Comparison of ENCODE assay signal across 22 cellular contexts in genomic region chr18:58299936-58300335, GRCh38.
DNase-seq lines count a peak whose midpoint lies in the region; ATAC-seq and TF ChIP-seq lines count a peak whose summit lies in the region.
"Had no signal": no experiment of that assay in that cellular context is flagged by ENCODE, and none has a peak within 500 bp of the region (broad histone marks: within the 10 kb centered on the region; RNA-seq: fewer than 3 reads in every experiment).

No MANE protein-coding gene starts in this region.

- H3K27ac ChIP-seq in OCI-LY3 (ENCODE audit: low read length) (no peak overlapping the region), hepatocyte (peak overlapping the region; percentile 2), right lobe of liver (no peak overlapping the region), osteoblast (ENCODE audit: low read depth, low read length) (no peak overlapping the region)

- no peak overlapping the region for H3K9ac ChIP-seq in OCI-LY3 (ENCODE audit: low read length)

- TF ChIP-seq POLR2A in right lobe of liver (IDR thresholded peaks at IDR 0.05), result no peak

- H3K4me3 ChIP-seq in OCI-LY3 (ENCODE audit: low read length), result 0 out of 2 replicates have a peak overlapping the region, but pooled peaks have one; percentile 40
- no peak overlapping the region for H3K4me3 ChIP-seq in hepatocyte
- no peak overlapping the region for H3K4me3 ChIP-seq in right lobe of liver
- H3K4me3 ChIP-seq in osteoblast (ENCODE audit: insufficient read depth, low read length), result no peak overlapping the region

- H3K4me3 Mint-ChIP-seq in stimulated activated memory B cell treated with anti-CD40 and anti-IgM and Interleukin-4, amounts not matched to agents 10 μg/mL and 1 μg/mL and 100 μg/mL, for 72 hours, result no peak overlapping the region
- H3K4me3 Mint-ChIP-seq: CD4-positive, alpha-beta T cell had no signal

- H3K27me3 ChIP-seq in OCI-LY3 (ENCODE audit: low read depth, low read length), result no peaks in the 10 kb centered on the region
- H3K27me3 ChIP-seq in hepatocyte, result no peaks in the 10 kb centered on the region
- no peaks in the 10 kb centered on the region for H3K27me3 ChIP-seq in right lobe of liver
- no peaks in the 10 kb centered on the region for H3K27me3 ChIP-seq in osteoblast (ENCODE audit: insufficient read depth, low read length)
- H3K27me3 ChIP-seq: BE2C had no signal

- H3K9me2 ChIP-seq in hepatocyte (replicated peaks; ENCODE audit: insufficient read depth), result no peaks in the 10 kb centered on the region

- ATAC-seq in left ventricle myocardium superior (peak; percentile 14), left cardiac atrium (no peak), GM19463 (IDR thresholded peaks at IDR 0.05; ENCODE audit: unreplicated experiment) (no peak), right lobe of liver (no peak)
- ATAC-seq in stimulated activated memory B cell treated with anti-CD40 and anti-IgM and Interleukin-4, amounts not matched to agents 10 μg/mL and 1 μg/mL and 100 μg/mL, for 72 hours, result no peak
- ATAC-seq: HepG2 had no signal

- no peaks in the 10 kb centered on the region for H3K9me3 Mint-ChIP-seq in stimulated activated memory B cell treated with anti-CD40 and anti-IgM and Interleukin-4, amounts not matched to agents 10 μg/mL and 1 μg/mL and 100 μg/mL, for 72 hours
- H3K9me3 Mint-ChIP-seq: CD4-positive, alpha-beta T cell had no signal

- H3K79me2 ChIP-seq in OCI-LY3 (ENCODE audit: low read length), result peaks cover 85% of the 10 kb centered on the region
- H3K79me2 ChIP-seq in hepatocyte, result peaks cover 99% of the 10 kb centered on the region
- no peaks in the 10 kb centered on the region for H3K79me2 ChIP-seq in osteoblast (ENCODE audit: insufficient read depth, low read length)

- H3K4me1 ChIP-seq in OCI-LY3 (ENCODE audit: low read length), result peaks cover 61% of the 10 kb centered on the region
- H3K4me1 ChIP-seq in hepatocyte (ENCODE audit: insufficient read depth), result peaks cover 8% of the 10 kb centered on the region
- no peaks in the 10 kb centered on the region for H3K4me1 ChIP-seq in right lobe of liver
- peaks cover 7% of the 10 kb centered on the region for H3K4me1 ChIP-seq in osteoblast (ENCODE audit: insufficient read depth, low read length)
- H3K4me1 ChIP-seq: BE2C had no signal

- H2AFZ ChIP-seq in OCI-LY3 (ENCODE audit: low read depth, low read length) (no peak overlapping the region), hepatocyte (no peak overlapping the region), osteoblast (ENCODE audit: low read length) (no peak overlapping the region)

- TF ChIP-seq CTCF in OCI-LY3 (IDR thresholded peaks at IDR 0.05; ENCODE audit: low read depth, low read length) (no peak), hepatocyte (IDR thresholded peaks at IDR 0.05; ENCODE audit: poor library complexity) (no peak), right lobe of liver (IDR thresholded peaks at IDR 0.05) (no peak), osteoblast (IDR thresholded peaks at IDR 0.05; ENCODE audit: extremely low read depth, low read depth, low read length) (no peak)

- intact Hi-C loops in left ventricle myocardium superior (cut with micrococcal nuclease), result no loop called here
- intact Hi-C loops in left cardiac atrium (cut with DNase I), result no loop called here
- intact Hi-C loops in right lobe of liver (cut with DNase I), result no loop called here

- H3K27me3 Mint-ChIP-seq in stimulated activated memory B cell treated with anti-CD40 and anti-IgM and Interleukin-4, amounts not matched to agents 10 μg/mL and 1 μg/mL and 100 μg/mL, for 72 hours, result no peaks in the 10 kb centered on the region
- H3K27me3 Mint-ChIP-seq: CD4-positive, alpha-beta T cell had no signal

- H3K36me3 Mint-ChIP-seq in stimulated activated memory B cell treated with anti-CD40 and anti-IgM and Interleukin-4, amounts not matched to agents 10 μg/mL and 1 μg/mL and 100 μg/mL, for 72 hours, result peaks cover 7% of the 10 kb centered on the region

- WGBS in hepatocyte (ENCODE audit: low lambda C conversion rate, missing lambda C conversion rate), result 39% methylated on average over 1 of the region's 1 CpG
- WGBS in right lobe of liver (ENCODE audit: insufficient coverage, low coverage, low lambda C conversion rate, missing lambda C conversion rate), result 53% methylated on average over 1 of the region's 1 CpG

- H4K20me1 ChIP-seq in OCI-LY3 (ENCODE audit: insufficient read depth, low read length) (peaks cover 90% of the 10 kb centered on the region), hepatocyte (ENCODE audit: insufficient read depth, poor library complexity, severe bottlenecking) (peaks cover 9% of the 10 kb centered on the region), osteoblast (ENCODE audit: insufficient read depth, low read length) (no peaks in the 10 kb centered on the region)

- H3K36me3 ChIP-seq in OCI-LY3 (replicated peaks; ENCODE audit: low read depth, low read length) (peaks cover 10% of the 10 kb centered on the region), hepatocyte (replicated peaks; ENCODE audit: insufficient read depth, low read depth) (no peaks in the 10 kb centered on the region), right lobe of liver (no peaks in the 10 kb centered on the region), osteoblast (ENCODE audit: insufficient read depth, low read length) (no peaks in the 10 kb centered on the region)
- H3K36me3 ChIP-seq: BE2C had no signal

- H3K27ac Mint-ChIP-seq in stimulated activated memory B cell treated with anti-CD40 and anti-IgM and Interleukin-4, amounts not matched to agents 10 μg/mL and 1 μg/mL and 100 μg/mL, for 72 hours, result peak overlapping the region; percentile 19
- H3K27ac Mint-ChIP-seq: CD4-positive, alpha-beta T cell had no signal

- H3K4me1 Mint-ChIP-seq in stimulated activated memory B cell treated with anti-CD40 and anti-IgM and Interleukin-4, amounts not matched to agents 10 μg/mL and 1 μg/mL and 100 μg/mL, for 72 hours, result peaks cover 36% of the 10 kb centered on the region

- no peak for DNase-seq in left ventricle myocardium superior
- no peak for DNase-seq in left cardiac atrium
- DNase-seq in hepatocyte (ENCODE audit: low spot score), result no peak
- DNase-seq in right lobe of liver, result no peak
- DNase-seq in osteoblast (ENCODE audit: insufficient read length, low spot score, missing footprints), result no peak
- DNase-seq: 8988T; ACHN; BE2C; CD4-positive, alpha-beta T cell; DMS53; Karpas-422; MV-4-11; NCI-H1105; NCI-H146; NCI-H2029 treated with DMSO at 0.1 percent for 48 hours; NCI-H526 treated with DMSO at 0.1 percent for 48 hours; RPMI8226; SHP77 had no signal

- H3K9me3 ChIP-seq in OCI-LY3 (ENCODE audit: insufficient read depth, low read length), result peaks cover 4% of the 10 kb centered on the region; the same call in 1 of the 2 replicates
- H3K9me3 ChIP-seq in hepatocyte (ENCODE audit: low read depth), result no peaks in the 10 kb centered on the region
- H3K9me3 ChIP-seq in right lobe of liver, result no peaks in the 10 kb centered on the region
- no peaks in the 10 kb centered on the region for H3K9me3 ChIP-seq in osteoblast (ENCODE audit: low read depth, low read length)
- H3K9me3 ChIP-seq: BE2C had no signal

- H3K4me2 ChIP-seq in OCI-LY3 (ENCODE audit: low read length) (peak overlapping the region; percentile 58), hepatocyte (no peak overlapping the region), osteoblast (ENCODE audit: insufficient read depth, low read length) (no peak overlapping the region)
